8 cellular contexts compared by ENCODE assay signal in genomic region chr1:224182057-224182865, GRCh38. TPM values are rescaled to one million over a fixed set of nuclear protein-coding genes. Genes with fewer than 3 reads are reported as not detected.
A peak's percentile ranks its signal among the peaks of the same experiment; 100 is the strongest.
DNase-seq lines count a peak whose midpoint lies in the region; ATAC-seq and TF ChIP-seq lines count a peak whose summit lies in the region.

No MANE protein-coding gene starts in this region.

- H2AK5ac ChIP-seq in mesenchymal stem cell (ENCODE audit: low read length, severe bottlenecking) = no peak overlapping the region

- no peak overlapping the region for H3K14ac ChIP-seq in mesenchymal stem cell (ENCODE audit: low read length in 2 of 2)

- ATAC-seq in CD8-positive, alpha-beta T cell = peak; percentile 51
- ATAC-seq in GM19463 (IDR thresholded peaks at IDR 0.05; ENCODE audit: unreplicated experiment) (peak; percentile 29), HG03521 (IDR thresholded peaks at IDR 0.05; ENCODE audit: unreplicated experiment) (peak; percentile 30)

- peak overlapping the region; percentile 95 for H3K27ac Mint-ChIP-seq in CD8-positive, alpha-beta T cell
- H3K27ac Mint-ChIP-seq in T-helper 1 cell treated with Interleukin-12 subunit alpha and Interleukin-12 subunit beta and Interleukin-4 antibody, amounts not matched to agents 30 μg/mL and 1 μg/mL, for 36 hours = peak overlapping the region; percentile 87

- no peak overlapping the region for H3K23ac ChIP-seq in mesenchymal stem cell (ENCODE audit: low read length in 2 of 2)

- H2BK15ac ChIP-seq in mesenchymal stem cell (ENCODE audit: low read depth, poor library complexity, severe bottlenecking) = no peak overlapping the region

- intact Hi-C loops in CD8-positive, alpha-beta T cell (cut with DNase I, micrococcal nuclease) = loop anchor here (1.0 to 10.0 kb wide), 9 partner anchors 12 to 1470 kb away; partner anchors contain the start of genes TP53BP2 (in 2 of the 2), WDR26 (in 2 of the 2), AIDA (in 1 of the 2) and BROX (in 1 of the 2)
- intact Hi-C loops in mammary epithelial cell (cut with micrococcal nuclease) = loop anchor here (5.0 kb wide), 1 partner anchor 50 kb away; no protein-coding TSS in a partner anchor

- in situ Hi-C loops in mammary epithelial cell (cut with MboI; ENCODE audit: low sequenced_read_pairs in 2 of 2) = no loop called here

- peak overlapping the region; percentile 94 for H3K27ac ChIP-seq in CD8-positive, alpha-beta T cell (ENCODE audit: low read depth, low read length)
- peak overlapping the region; percentile 60 for H3K27ac ChIP-seq in mammary epithelial cell (ENCODE audit: insufficient read depth, low read depth, low read length)
- peak overlapping the region; percentile 78 for H3K27ac ChIP-seq in mesenchymal stem cell (ENCODE audit: low read length, poor library complexity, severe bottlenecking)
- peak overlapping the region; percentile 86 for H3K27ac ChIP-seq in stomach smooth muscle (ENCODE audit: low read length)

- H3K9ac ChIP-seq in mammary epithelial cell (ENCODE audit: insufficient read depth, low read length) (peak overlapping the region; percentile 49), mesenchymal stem cell (ENCODE audit: low read length) (peak overlapping the region; percentile 96), stomach smooth muscle (ENCODE audit: low read length in 2 of 2) (peak overlapping the region; percentile 80)

- 8% methylated on average over 22 of the region's 22 CpGs for WGBS in mammary epithelial cell (ENCODE audit: low coverage, missing lambda C conversion rate)
- WGBS in mesenchymal stem cell = 90% methylated on average over 19 of the region's 22 CpGs

- peak overlapping the region; percentile 78 for H3K4me2 ChIP-seq in mammary epithelial cell (ENCODE audit: insufficient read depth, low read depth, low read length)
- peak overlapping the region; percentile 79 for H3K4me2 ChIP-seq in mesenchymal stem cell (ENCODE audit: low read length, poor library complexity, severe bottlenecking)

- dilution Hi-C loops in mammary epithelial cell (cut with HindIII; ENCODE audit: low sequenced_read_pairs) = no loop called here

- BruUV-seq in mammary epithelial cell (replicated peaks; lab: Mats Ljungman, UMichigan) = TSS peak; percentile 87

- H3K27me3 ChIP-seq in CD8-positive, alpha-beta T cell (ENCODE audit: insufficient read depth, low read length) = no peaks in the 10 kb centered on the region
- H3K27me3 ChIP-seq in mammary epithelial cell (ENCODE audit: insufficient read depth, low read length) (no peaks in the 10 kb centered on the region), mesenchymal stem cell (ENCODE audit: control insufficient read depth in 1 of 2, insufficient read depth in 1 of 2, low read length in 2 of 2) (no peaks in the 10 kb centered on the region), stomach smooth muscle (ENCODE audit: control insufficient read depth in 1 of 2, insufficient read depth in 2 of 2, low read length in 2 of 2) (no peaks in the 10 kb centered on the region)

- H2BK5ac ChIP-seq in mesenchymal stem cell (ENCODE audit: low read depth, low read length, poor library complexity, severe bottlenecking) = peak overlapping the region; percentile 4

- H2AFZ ChIP-seq in mammary epithelial cell (ENCODE audit: low read depth, low read length) (peak overlapping the region; percentile 99), mesenchymal stem cell (ENCODE audit: low read depth, low read length) (no peak overlapping the region)

- H4K91ac ChIP-seq in mesenchymal stem cell (ENCODE audit: low read length) = no peak overlapping the region

- H3K79me2 ChIP-seq in mammary epithelial cell (ENCODE audit: insufficient read depth, low read length) = peaks cover 42% of the 10 kb centered on the region

- TF ChIP-seq CTCF in CD8-positive, alpha-beta T cell (IDR thresholded peaks at IDR 0.05) = no peak
- TF ChIP-seq CTCF in mammary epithelial cell (conservative IDR thresholded peaks at IDR 0.05 in 1 of 2, IDR thresholded peaks at IDR 0.05 in 1 of 2; ENCODE audit: extremely low read depth in 1 of 2, insufficient read depth in 1 of 2, low read depth in 1 of 2, low read length in 2 of 2) = no peak

- H3K79me1 ChIP-seq in mesenchymal stem cell (replicated peaks; ENCODE audit: low read length, poor library complexity, severe bottlenecking) = no peaks in the 10 kb centered on the region

- peak overlapping the region; percentile 40 to 52 for H3K18ac ChIP-seq in mesenchymal stem cell (ENCODE audit: low read depth in 1 of 2, low read length in 2 of 2)

- POLR2A ChIA-PET in CD8-positive, alpha-beta T cell (lab: Charles Lee) = interaction anchor here (0.6 to 2.1 kb wide), 16 partner anchors 8 to 1817 kb away, joined by 3 to 14 read pairs (median 4); partner anchors contain the start of genes FBXO28, NVL, SDE2 and TP53BP2

- no peaks in the 10 kb centered on the region for H3K36me3 ChIP-seq in CD8-positive, alpha-beta T cell (ENCODE audit: insufficient read depth, low read length)
- H3K36me3 ChIP-seq in mammary epithelial cell (ENCODE audit: insufficient read depth, low read length) = peaks cover 4% of the 10 kb centered on the region
- H3K36me3 ChIP-seq in mesenchymal stem cell (ENCODE audit: control insufficient read depth in 1 of 2, insufficient read depth in 2 of 2, low read depth in 1 of 2, low read length in 2 of 2) = peaks cover 2 to 13% of the 10 kb centered on the region in 2 experiments
- no peaks in the 10 kb centered on the region for H3K36me3 ChIP-seq in stomach smooth muscle (ENCODE audit: control insufficient read depth in 2 of 2, insufficient read depth in 2 of 2, low read length in 2 of 2)

- H3K4me1 ChIP-seq in CD8-positive, alpha-beta T cell (ENCODE audit: insufficient read depth, low read length) = peaks cover 30% of the 10 kb centered on the region
- H3K4me1 ChIP-seq in mammary epithelial cell (ENCODE audit: insufficient read depth, low read length) (peaks cover 10% of the 10 kb centered on the region), mesenchymal stem cell (ENCODE audit: control insufficient read depth, insufficient read depth, low read depth, low read length) (peaks cover 12% of the 10 kb centered on the region), stomach smooth muscle (ENCODE audit: control insufficient read depth, insufficient read depth, low read length) (peaks cover 12% of the 10 kb centered on the region)

- H3K4me1 Mint-ChIP-seq in CD8-positive, alpha-beta T cell (ENCODE audit: low read depth) = peaks cover 45% of the 10 kb centered on the region
- H3K4me1 Mint-ChIP-seq in T-helper 1 cell treated with Interleukin-12 subunit alpha and Interleukin-12 subunit beta and Interleukin-4 antibody, amounts not matched to agents 30 μg/mL and 1 μg/mL, for 36 hours (ENCODE audit: low read depth) = peaks cover 43% of the 10 kb centered on the region

- CTCF ChIA-PET in CD8-positive, alpha-beta T cell (lab: Charles Lee) = interaction anchor here (0.9 to 1.8 kb wide), 4 partner anchors 10 to 23 kb away, joined by 3 to 6 read pairs (median 4); no protein-coding TSS in a partner anchor
- CTCF ChIA-PET in mammary epithelial cell (lab: Charles Lee; ENCODE audit: low non-redundant PET) = interaction anchor here (0.6 kb wide), 1 partner anchor 66 kb away, joined by 5 read pairs; no protein-coding TSS in a partner anchor

- peak overlapping the region in 1 of 2 experiments; percentile 35 for H3K4ac ChIP-seq in mesenchymal stem cell (ENCODE audit: low read depth in 1 of 2, low read length in 2 of 2)

- no peak overlapping the region for H2BK120ac ChIP-seq in mesenchymal stem cell (ENCODE audit: low read depth, low read length)

- peaks cover 11% of the 10 kb centered on the region for H3K36me3 Mint-ChIP-seq in CD8-positive, alpha-beta T cell
- H3K36me3 Mint-ChIP-seq in T-helper 1 cell treated with Interleukin-12 subunit alpha and Interleukin-12 subunit beta and Interleukin-4 antibody, amounts not matched to agents 30 μg/mL and 1 μg/mL, for 36 hours (ENCODE audit: low read depth) = peaks cover 22% of the 10 kb centered on the region

- no peaks in the 10 kb centered on the region for H3K27me3 Mint-ChIP-seq in CD8-positive, alpha-beta T cell (ENCODE audit: low read depth)
- peaks cover 5% of the 10 kb centered on the region for H3K27me3 Mint-ChIP-seq in T-helper 1 cell treated with Interleukin-12 subunit alpha and Interleukin-12 subunit beta and Interleukin-4 antibody, amounts not matched to agents 30 μg/mL and 1 μg/mL, for 36 hours (ENCODE audit: low read depth)

- no peaks in the 10 kb centered on the region for H3K9me3 ChIP-seq in CD8-positive, alpha-beta T cell (ENCODE audit: low read length)
- H3K9me3 ChIP-seq in mammary epithelial cell (replicated peaks; ENCODE audit: insufficient read depth, low read length) = no peaks in the 10 kb centered on the region
- H3K9me3 ChIP-seq in mesenchymal stem cell (ENCODE audit: control insufficient read depth, low read length) = no peaks in the 10 kb centered on the region
- no peaks in the 10 kb centered on the region for H3K9me3 ChIP-seq in stomach smooth muscle (ENCODE audit: control insufficient read depth in 2 of 2, low read length in 2 of 2)

- no peak overlapping the region for H2BK12ac ChIP-seq in mesenchymal stem cell (ENCODE audit: low read length in 2 of 2)

- H3K4me3 Mint-ChIP-seq in CD8-positive, alpha-beta T cell = peak overlapping the region; percentile 90
- peak overlapping the region; percentile 78 for H3K4me3 Mint-ChIP-seq in T-helper 1 cell treated with Interleukin-12 subunit alpha and Interleukin-12 subunit beta and Interleukin-4 antibody, amounts not matched to agents 30 μg/mL and 1 μg/mL, for 36 hours

- H3K9me3 Mint-ChIP-seq in CD8-positive, alpha-beta T cell = no peaks in the 10 kb centered on the region
- no peaks in the 10 kb centered on the region for H3K9me3 Mint-ChIP-seq in T-helper 1 cell treated with Interleukin-12 subunit alpha and Interleukin-12 subunit beta and Interleukin-4 antibody, amounts not matched to agents 30 μg/mL and 1 μg/mL, for 36 hours

- peak; percentile 15 to 67 (median 38) for DNase-seq in CD8-positive, alpha-beta T cell
- DNase-seq in mammary epithelial cell (peak; percentile 51), mesenchymal stem cell (no peak), Ammon's horn (ENCODE audit: low spot score) (no peak)

- H4K20me1 ChIP-seq in mammary epithelial cell (ENCODE audit: insufficient read depth, low read length) = no peaks in the 10 kb centered on the region

- H4K8ac ChIP-seq in mesenchymal stem cell (ENCODE audit: low read length) = no peak overlapping the region

- peak overlapping the region; percentile 90 for H3K4me3 ChIP-seq in CD8-positive, alpha-beta T cell (ENCODE audit: low read depth, low read length)
- peak overlapping the region; percentile 88 to 94 (median 94) for H3K4me3 ChIP-seq in mammary epithelial cell (replicated peaks in 1 of 3; ENCODE audit: insufficient read depth in 1 of 3, low read depth in 2 of 3, low read length in 3 of 3)
- H3K4me3 ChIP-seq in mesenchymal stem cell (ENCODE audit: insufficient read depth in 1 of 2, low read depth in 1 of 2, low read length in 2 of 2) = peak overlapping the region; percentile 87 to 97
- peak overlapping the region; percentile 70 to 90 for H3K4me3 ChIP-seq in stomach smooth muscle (ENCODE audit: low read length in 2 of 2)

RNA-seq across cellular contexts. Expression of gene DEGS1, which starts 0.8 kb away (rescaled TPM):
- total RNA-seq in CD8-positive, alpha-beta T cell = 10 to 100 TPM; 52.1 to 54.7 TPM
- total RNA-seq in mammary epithelial cell = 10 to 100 TPM; 58.1 to 71.8 TPM
- polyA plus RNA-seq in mammary epithelial cell = 80.0 TPM
- 83.3 TPM for polyA minus RNA-seq in mammary epithelial cell
- polyA plus RNA-seq in mesenchymal stem cell (2013, experiment 1 of 2) = 123 TPM
- 127 TPM for polyA plus RNA-seq in mesenchymal stem cell (2013, experiment 2 of 2)

Comparison
In these comparisons a context has a peak if more than half of its experiments do, and no peak if none do; other contexts are left out.
1. DNase-seq: peak in CD8-positive, alpha-beta T cell (7 of 7) and mammary epithelial cell (single experiment); none in mesenchymal stem cell (single experiment) and Ammon's horn (single experiment).
2. Peak in every context shown above with its lines, with median percentiles within 50 percentile points of each other: ATAC-seq, H3K27ac ChIP-seq, H3K4me3 ChIP-seq and H3K9ac ChIP-seq.